In genomic region chr19:53875602-53876340, GRCh38 we compare ENCODE assay signal across 2 cellular contexts.
TF ChIP-seq lines count a peak whose summit lies in the region.

No MANE protein-coding gene starts in this region.

TF ChIP-seq in K562, 482 proteins besides CTCF, POLR2A, EP300 and RAD21:
- TF ChIP-seq HCFC1 (IDR thresholded peaks at IDR 0.05; ENCODE audit: low read depth, low read length), result no peak
- TF ChIP-seq PCBP2 (IDR thresholded peaks at IDR 0.05; ENCODE audit: low read depth, low read length, poor library complexity, severe bottlenecking), result no peak
- peak; percentile 36; the same call in 1 of the 2 replicates for TF ChIP-seq SUPT5H (IDR thresholded peaks at IDR 0.05)
- peak; percentile 16 for TF ChIP-seq POLR2B (IDR thresholded peaks at IDR 0.05; ENCODE audit: low read depth, partially characterized antibody)
- TF ChIP-seq POLR2AphosphoS5 (IDR thresholded peaks at IDR 0.05; ENCODE audit: control insufficient read depth, insufficient read depth, low read depth, low read length), result peak; percentile 57; the same call in 1 of the 2 replicates
- 0 out of 2 replicates have a peak, but pooled peaks have one; percentile 24 for TF ChIP-seq MYNN (IDR thresholded peaks at IDR 0.05)
- TF ChIP-seq MYNN (CRISPR knock-in tag; IDR thresholded peaks at IDR 0.05), result no peak

TF ChIP-seq in SK-N-SH, 30 proteins besides CTCF, POLR2A, EP300 and RAD21:
- no peak for TF ChIP-seq EZH2phosphoT487 (IDR thresholded peaks at IDR 0.05; ENCODE audit: borderline replicate concordance, low read depth)
TF ChIP-seq in SK-N-SH: peak in this region for 0.
